In genomic region chr14:88233915-88234314, GRCh38 we compare ENCODE assay signal across 11 cellular contexts.
DNase-seq lines count a peak whose midpoint lies in the region; ATAC-seq and TF ChIP-seq lines count a peak whose summit lies in the region.
"Had no signal": no experiment of that assay in that cellular context is flagged by ENCODE, and none has a peak within 500 bp of the region (broad histone marks: within the 10 kb centered on the region; RNA-seq: fewer than 3 reads in every experiment).

No MANE protein-coding gene starts in this region.

- H3K79me2 ChIP-seq in DND-41 (ENCODE audit: insufficient read depth, low read length) (no peaks in the 10 kb centered on the region), OCI-LY7 (ENCODE audit: insufficient read depth, low read depth, low read length) (no peaks in the 10 kb centered on the region)

- H3K27ac ChIP-seq in DND-41 (ENCODE audit: low read length) (no peak overlapping the region), OCI-LY7 (ENCODE audit: low read depth, low read length, poor library complexity, severe bottlenecking) (no peak overlapping the region), foreskin keratinocyte (no peak overlapping the region), left ventricle myocardium inferior (replicated peaks) (no peak overlapping the region)
- H3K27ac ChIP-seq: SJCRH30 had no signal

- H3K9me3 ChIP-seq in DND-41 (ENCODE audit: insufficient read depth, low read length, severe bottlenecking) = no peaks in the 10 kb centered on the region
- no peaks in the 10 kb centered on the region for H3K9me3 ChIP-seq in OCI-LY7 (ENCODE audit: low read length)
- H3K9me3 ChIP-seq in left ventricle myocardium inferior (replicated peaks) = peaks cover 8% of the 10 kb centered on the region
- H3K9me3 ChIP-seq: SJCRH30 had no signal

- intact Hi-C loops in OCI-LY7 (cut with micrococcal nuclease; ENCODE audit: unreplicated experiment) (no loop called here), left ventricle myocardium inferior (cut with micrococcal nuclease) (no loop called here)

- TF ChIP-seq CTCF in DND-41 (IDR thresholded peaks at IDR 0.05; ENCODE audit: borderline replicate concordance, extremely low read depth, low read length, poor library complexity, severe bottlenecking) = peak; percentile 63
- TF ChIP-seq CTCF in OCI-LY7 (conservative IDR thresholded peaks at IDR 0.05; ENCODE audit: low read length) = peak; percentile 58
- TF ChIP-seq CTCF in foreskin keratinocyte (conservative IDR thresholded peaks at IDR 0.05) = peak; percentile 31
- no peak for TF ChIP-seq CTCF in left ventricle myocardium inferior (IDR thresholded peaks at IDR 0.05; ENCODE audit: borderline replicate concordance)

- ATAC-seq in DND-41 (ENCODE audit: insufficient read depth, low read depth) = peak; percentile 66; the same call in 2 of the 3 replicates
- ATAC-seq in GM19351 (IDR thresholded peaks at IDR 0.05; ENCODE audit: unreplicated experiment) = peak; percentile 66
- ATAC-seq in foreskin keratinocyte = peak; percentile 16

- H3K4me2 ChIP-seq in DND-41 (ENCODE audit: insufficient read depth, low read length) (no peak overlapping the region), OCI-LY7 (ENCODE audit: low read length) (no peak overlapping the region)

- BruUV-seq in OCI-LY7 (replicated peaks; lab: Mats Ljungman, UMichigan) = no TSS peak

- POLR2A ChIA-PET in OCI-LY7 (lab: Charles Lee) = interaction anchor here (1.3 kb wide), 1 partner anchor 9 kb away, joined by 3 read pairs; no protein-coding TSS in a partner anchor

- no peaks in the 10 kb centered on the region for H3K9me2 ChIP-seq in OCI-LY7 (ENCODE audit: insufficient read depth, low read length)

- H4K20me1 ChIP-seq in DND-41 (ENCODE audit: insufficient read depth, low read length) (no peaks in the 10 kb centered on the region), OCI-LY7 (ENCODE audit: insufficient read depth, low read length) (no peaks in the 10 kb centered on the region)

- DNase-seq in DND-41 (peak; percentile 24), OCI-LY7 (ENCODE audit: low spot score) (peak; percentile 9), foreskin keratinocyte (no peak), 8988T (no peak), left ventricle myocardium inferior (no peak), NCI-H2029 (lab: John Stamatoyannopoulos, UW) (no peak), NCI-H526 treated with DMSO at 0.1 percent for 48 hours (lab: John Stamatoyannopoulos, UW) (no peak)
- DNase-seq: activated naive CD4-positive, alpha-beta T cell; nucleus accumbens had no signal

- H3K36me3 ChIP-seq in DND-41 (ENCODE audit: insufficient read depth, low read length) (no peaks in the 10 kb centered on the region), OCI-LY7 (ENCODE audit: insufficient read depth, low read length) (no peaks in the 10 kb centered on the region), left ventricle myocardium inferior (no peaks in the 10 kb centered on the region)
- H3K36me3 ChIP-seq: SJCRH30 had no signal

- CTCF ChIA-PET in OCI-LY7 (lab: Charles Lee; ENCODE audit: unreplicated experiment) = no interaction called here

- H3K4me3 ChIP-seq in DND-41 (ENCODE audit: low read depth in 1 of 2, low read length in 2 of 2) (no peak overlapping the region), OCI-LY7 (ENCODE audit: low read depth, low read length, poor library complexity, severe bottlenecking) (no peak overlapping the region), left ventricle myocardium inferior (no peak overlapping the region)
- H3K4me3 ChIP-seq: SJCRH30 had no signal

- no peaks in the 10 kb centered on the region for H3K4me1 ChIP-seq in DND-41 (ENCODE audit: insufficient read depth, low read length)
- no peaks in the 10 kb centered on the region for H3K4me1 ChIP-seq in OCI-LY7 (ENCODE audit: insufficient read depth, low read length, poor library complexity, severe bottlenecking)
- no peaks in the 10 kb centered on the region for H3K4me1 ChIP-seq in foreskin keratinocyte
- H3K4me1 ChIP-seq in left ventricle myocardium inferior = no peaks in the 10 kb centered on the region

- H2AFZ ChIP-seq in DND-41 (ENCODE audit: low read depth, low read length) = no peak overlapping the region
- H2AFZ ChIP-seq in OCI-LY7 (ENCODE audit: low read length) = no peak overlapping the region

- H3K9ac ChIP-seq in DND-41 (ENCODE audit: low read depth, low read length) = no peak overlapping the region

- H3K27me3 ChIP-seq in DND-41 (ENCODE audit: insufficient read depth, low read length, poor library complexity) (peaks cover 3% of the 10 kb centered on the region), foreskin keratinocyte (no peaks in the 10 kb centered on the region), left ventricle myocardium inferior (ENCODE audit: low read depth) (peaks cover 6% of the 10 kb centered on the region)
- H3K27me3 ChIP-seq: SJCRH30 had no signal

Comparison
In these comparisons a context has a peak if more than half of its experiments do, and no peak if none do; other contexts are left out.
1. ATAC-seq: peak in every context shown above with its lines; median percentile 66 in DND-41; 66 in GM19351; 16 in foreskin keratinocyte.
2. DNase-seq: peak in DND-41 (single experiment) and OCI-LY7 (single experiment); none in foreskin keratinocyte (0 of 2), 8988T (single experiment), left ventricle myocardium inferior (single experiment), NCI-H2029 (single experiment) and NCI-H526 treated with DMSO at 0.1 percent for 48 hours (single experiment).